In genomic region chr7:125423444-125424155, GRCh38 we compare ENCODE assay signal across 15 cellular contexts.
DNase-seq lines count a peak whose midpoint lies in the region; ATAC-seq and TF ChIP-seq lines count a peak whose summit lies in the region.
"Had no signal": no experiment of that assay in that cellular context is flagged by ENCODE, and none has a peak within 500 bp of the region (broad histone marks: within the 10 kb centered on the region; RNA-seq: fewer than 3 reads in every experiment).

No MANE protein-coding gene starts in this region.

- H3K36me3 ChIP-seq in A673 (ENCODE audit: insufficient read depth, low read length, poor library complexity, severe bottlenecking) = no peaks in the 10 kb centered on the region
- H3K36me3 ChIP-seq: prostate gland had no signal

- intact Hi-C loops in A673 (cut with micrococcal nuclease; ENCODE audit: unreplicated experiment) = no loop called here

- no peaks in the 10 kb centered on the region for H3K27me3 Mint-ChIP-seq in T-helper 17 cell
- H3K27me3 Mint-ChIP-seq: CD4-positive, alpha-beta T cell had no signal

- H3K27ac Mint-ChIP-seq in T-helper 17 cell = no peak overlapping the region
- H3K27ac Mint-ChIP-seq: CD4-positive, alpha-beta T cell had no signal

- TF ChIP-seq CTCF in A673 (conservative IDR thresholded peaks at IDR 0.05; ENCODE audit: low read depth, low read length) (no peak), GM10266 (IDR thresholded peaks at IDR 0.05; ENCODE audit: control insufficient read depth, insufficient read depth, low read depth, missing control alignments) (no peak), RWPE1 (conservative IDR thresholded peaks at IDR 0.05; ENCODE audit: low read depth) (no peak), fibroblast of mammary gland (conservative IDR thresholded peaks at IDR 0.05; ENCODE audit: control insufficient read depth, insufficient read depth, low read depth, low read length) (no peak)

- ATAC-seq in GM18909 (IDR thresholded peaks at IDR 0.05; ENCODE audit: poor library complexity, unreplicated experiment) = no peak
- no peak for ATAC-seq in T-helper 17 cell

- H3K27ac ChIP-seq in A673 (ENCODE audit: low read depth, low read length, poor library complexity, severe bottlenecking) = no peak overlapping the region
- H3K27ac ChIP-seq in RWPE1 = no peak overlapping the region
- H3K27ac ChIP-seq: coronary artery, HL-60, prostate gland had no signal

- POLR2A ChIA-PET in A673 (lab: Charles Lee; ENCODE audit: low non-redundant PET) (no interaction called here), RWPE1 (lab: Yijun Ruan, JAX; ENCODE audit: low non-redundant PET) (no interaction called here)

- H3K4me3 ChIP-seq in A673 (ENCODE audit: low read depth, low read length, poor library complexity, severe bottlenecking) = no peak overlapping the region
- H3K4me3 ChIP-seq in fibroblast of mammary gland (ENCODE audit: control insufficient read depth, low read depth, low read length) = no peak overlapping the region
- H3K4me3 ChIP-seq: coronary artery, prostate gland had no signal

- H3K36me3 Mint-ChIP-seq in T-helper 17 cell (ENCODE audit: low read depth) = no peaks in the 10 kb centered on the region

- H3K4me3 Mint-ChIP-seq in T-helper 17 cell = no peak overlapping the region
- H3K4me3 Mint-ChIP-seq: CD4-positive, alpha-beta T cell had no signal

- peak; percentile 12 for DNase-seq in A673 (ENCODE audit: low spot score)
- DNase-seq in GM10266 (ENCODE audit: extremely low spot score) = peak; percentile 2
- peak; percentile 26 for DNase-seq in RWPE1 (ENCODE audit: low spot score)
- peak; percentile 59 for DNase-seq in fibroblast of mammary gland (ENCODE audit: low read depth)
- no peak for DNase-seq in effector CD8-positive, alpha-beta T cell (lab: John Stamatoyannopoulos, UW)
- no peak for DNase-seq in HuH-7.5 (ENCODE audit: low spot score)
- DNase-seq in T-helper 17 cell = no peak
- DNase-seq: CD4-positive, alpha-beta T cell; head of caudate nucleus; mesendoderm; NCI-H1436 had no signal

- H3K4me1 ChIP-seq in A673 (ENCODE audit: insufficient read depth, low read length, poor library complexity, severe bottlenecking) = no peaks in the 10 kb centered on the region
- H3K4me1 ChIP-seq: prostate gland had no signal

- BruUV-seq in A673 (replicated peaks; lab: Mats Ljungman, UMichigan) = no TSS peak

- H3K9me3 ChIP-seq in A673 (ENCODE audit: low read depth, low read length, poor library complexity, severe bottlenecking) = no peaks in the 10 kb centered on the region
- no peaks in the 10 kb centered on the region for H3K9me3 ChIP-seq in T-helper 17 cell (ENCODE audit: control insufficient read depth, low read length, poor library complexity, severe bottlenecking)
- H3K9me3 ChIP-seq: prostate gland had no signal

- no peaks in the 10 kb centered on the region for H3K27me3 ChIP-seq in A673 (replicated peaks; ENCODE audit: insufficient read depth, low read depth, low read length, poor library complexity)

- H3K4me1 Mint-ChIP-seq in T-helper 17 cell = no peaks in the 10 kb centered on the region

- CTCF ChIA-PET in A673 (lab: Charles Lee) (no interaction called here), RWPE1 (lab: Yijun Ruan, JAX) (no interaction called here)

Comparison
In these comparisons a context has a peak if more than half of its experiments do, and no peak if none do; other contexts are left out.
1. DNase-seq: peak in A673 (single experiment), GM10266 (single experiment), RWPE1 (single experiment) and fibroblast of mammary gland (single experiment); none in effector CD8-positive, alpha-beta T cell (single experiment), HuH-7.5 (single experiment) and T-helper 17 cell (0 of 3).